ENCODE assay signal across 8 cellular contexts in genomic region chr1:225454733-225455132, GRCh38. TPM values are rescaled to one million over a fixed set of nuclear protein-coding genes. Genes with fewer than 3 reads are reported as not detected.
DNase-seq lines count a peak whose midpoint lies in the region; ATAC-seq and TF ChIP-seq lines count a peak whose summit lies in the region.

No MANE protein-coding gene starts in this region.

- TF ChIP-seq CTCF in Caco-2 (IDR thresholded peaks at IDR 0.05; ENCODE audit: insufficient read depth in 1 of 2, low read depth in 1 of 2, low read length in 1 of 2, severe bottlenecking in 1 of 2, unreplicated experiment in 1 of 2) = no peak
- TF ChIP-seq CTCF in activated CD8-positive, alpha-beta T cell treated with anti-CD3 and anti-CD28 coated beads for 36 hours (IDR thresholded peaks at IDR 0.05) = no peak
- TF ChIP-seq CTCF in fibroblast of lung (conservative IDR thresholded peaks at IDR 0.05 in 1 of 2, IDR thresholded peaks at IDR 0.05 in 1 of 2; ENCODE audit: low read depth in 1 of 2, low read length in 2 of 2) = no peak

- intact Hi-C loops in Caco-2 (cut with micrococcal nuclease; ENCODE audit: unreplicated experiment) = no loop called here
- intact Hi-C loops in activated CD8-positive, alpha-beta T cell treated with anti-CD3 and anti-CD28 coated beads for 36 hours (cut with micrococcal nuclease) = no loop called here

- H3K9me3 ChIP-seq in Caco-2 (peaks cover 4% of the 10 kb centered on the region; the same call in 1 of the 2 replicates), fibroblast of lung (ENCODE audit: control insufficient read depth, insufficient read depth, low read depth, low read length) (no peaks in the 10 kb centered on the region)

- no TSS peak for BruUV-seq in Caco-2 (replicated peaks; lab: Mats Ljungman, UMichigan)

- H3K27ac Mint-ChIP-seq in Caco-2 (ENCODE audit: unreplicated experiment) = peak overlapping the region; percentile 33
- peak overlapping the region; percentile 71 for H3K27ac Mint-ChIP-seq in activated CD8-positive, alpha-beta T cell treated with anti-CD3 and anti-CD28 coated beads for 36 hours

- no peak overlapping the region for H3K4me2 ChIP-seq in fibroblast of lung (ENCODE audit: extremely low read depth, insufficient read depth, low read length)

- peak in 1 of 2 experiments; percentile 31 for DNase-seq in Caco-2
- peak; percentile 96 for DNase-seq in activated CD8-positive, alpha-beta T cell treated with anti-CD3 and anti-CD28 coated beads for 36 hours
- DNase-seq in fibroblast of lung (ENCODE audit: low read depth in 2 of 2) = peak; percentile 76 to 86
- peak; percentile 76 to 90 for DNase-seq in stimulated activated CD4-positive, alpha-beta T cell treated with anti-CD3 and anti-CD28 coated beads, Interleukin-2, amount 100 ng/mL, for 24 hours
- no peak for DNase-seq in SHP77 (lab: John Stamatoyannopoulos, UW)
- DNase-seq in mucosa of gallbladder (ENCODE audit: low spot score) = no peak

- H3K9me3 Mint-ChIP-seq in Caco-2 (ENCODE audit: unreplicated experiment) = peaks cover 10% of the 10 kb centered on the region
- H3K9me3 Mint-ChIP-seq in activated CD8-positive, alpha-beta T cell treated with anti-CD3 and anti-CD28 coated beads for 36 hours = no peaks in the 10 kb centered on the region

- no peak overlapping the region for H2AFZ ChIP-seq in fibroblast of lung (ENCODE audit: low read length)

- H3K9ac ChIP-seq in fibroblast of lung (ENCODE audit: insufficient read depth, low read length) = no peak overlapping the region

- H3K4me3 ChIP-seq in Caco-2 (ENCODE audit: low read depth, low read length) (no peak overlapping the region), fibroblast of lung (replicated peaks in 1 of 4; ENCODE audit: control extremely low read depth in 1 of 4, insufficient read depth in 1 of 4, low read depth in 3 of 4, low read length in 4 of 4) (no peak overlapping the region)

- H3K27me3 Mint-ChIP-seq in Caco-2 (ENCODE audit: insufficient read depth, unreplicated experiment) = no peaks in the 10 kb centered on the region
- no peaks in the 10 kb centered on the region for H3K27me3 Mint-ChIP-seq in activated CD8-positive, alpha-beta T cell treated with anti-CD3 and anti-CD28 coated beads for 36 hours

- POLR2A ChIA-PET in Caco-2 (lab: Charles Lee) = no interaction called here
- POLR2A ChIA-PET in activated CD8-positive, alpha-beta T cell treated with anti-CD3 and anti-CD28 coated beads for 36 hours (lab: Charles Lee) = interaction anchor here (1.3 to 2.3 kb wide), 6 partner anchors 10 to 28 kb away, joined by 3 to 17 read pairs (median 5); partner anchors contain the start of gene LBR

- no peak overlapping the region for H3K27ac ChIP-seq in fibroblast of lung (ENCODE audit: insufficient read depth, low read length)

- H4K20me1 ChIP-seq in fibroblast of lung (ENCODE audit: control insufficient read depth, extremely low read depth, insufficient read depth, low read length) = no peaks in the 10 kb centered on the region

- H3K4me1 Mint-ChIP-seq in Caco-2 (ENCODE audit: low read depth, unreplicated experiment) = peaks cover 13% of the 10 kb centered on the region
- peaks cover 42% of the 10 kb centered on the region for H3K4me1 Mint-ChIP-seq in activated CD8-positive, alpha-beta T cell treated with anti-CD3 and anti-CD28 coated beads for 36 hours (ENCODE audit: low read depth)

- H3K4me3 Mint-ChIP-seq in Caco-2 (ENCODE audit: unreplicated experiment) = no peak overlapping the region
- peak overlapping the region; percentile 34 for H3K4me3 Mint-ChIP-seq in activated CD8-positive, alpha-beta T cell treated with anti-CD3 and anti-CD28 coated beads for 36 hours

- CTCF ChIA-PET in Caco-2 (lab: Charles Lee) = interaction anchor here (1.5 kb wide), 1 partner anchor 13 kb away, joined by 3 read pairs; no protein-coding TSS in a partner anchor
- CTCF ChIA-PET in activated CD8-positive, alpha-beta T cell treated with anti-CD3 and anti-CD28 coated beads for 36 hours (lab: Charles Lee) = interaction anchor here (0.6 to 2.4 kb wide), 9 partner anchors 10 to 1838 kb away, joined by 3 to 11 read pairs (median 4); no protein-coding TSS in a partner anchor

- H3K36me3 Mint-ChIP-seq in Caco-2 (ENCODE audit: insufficient read depth, unreplicated experiment) = peaks cover 4% of the 10 kb centered on the region
- H3K36me3 Mint-ChIP-seq in activated CD8-positive, alpha-beta T cell treated with anti-CD3 and anti-CD28 coated beads for 36 hours (ENCODE audit: low read depth) = no peaks in the 10 kb centered on the region

- H3K36me3 ChIP-seq in Caco-2 (ENCODE audit: control insufficient read depth, insufficient read depth, low read length) (no peaks in the 10 kb centered on the region), fibroblast of lung (ENCODE audit: control insufficient read depth, insufficient read depth, low read length) (no peaks in the 10 kb centered on the region)

- H3K4me1 ChIP-seq in Caco-2 = 0 out of 2 replicates have a peak, but pooled peaks cover 4% of the 10 kb centered on the region
- H3K4me1 ChIP-seq in fibroblast of lung (ENCODE audit: control insufficient read depth, extremely low read depth, insufficient read depth, low read length) = peaks cover 10% of the 10 kb centered on the region

- ATAC-seq in HG03575 (IDR thresholded peaks at IDR 0.05; ENCODE audit: extremely low read depth, insufficient number of reproducible peaks, low FRiP score, unreplicated experiment) (peak; percentile 49), GM21528 (IDR thresholded peaks at IDR 0.05; ENCODE audit: low FRiP score, unreplicated experiment) (no peak)
- peak; percentile 97 for ATAC-seq in activated CD8-positive, alpha-beta T cell treated with anti-CD3 and anti-CD28 coated beads for 36 hours

- H3K27me3 ChIP-seq in Caco-2 (replicated peaks; ENCODE audit: control insufficient read depth, insufficient read depth, low read length) = no peaks in the 10 kb centered on the region
- H3K27me3 ChIP-seq in fibroblast of lung (ENCODE audit: control insufficient read depth, insufficient read depth, low read length) = no peaks in the 10 kb centered on the region

- no peaks in the 10 kb centered on the region for H3K79me2 ChIP-seq in fibroblast of lung (ENCODE audit: control insufficient read depth, insufficient read depth, low read length)

RNA-seq across cellular contexts. Expression of gene LBR, which starts 26.9 kb away (rescaled TPM):
- total RNA-seq in Caco-2 (2022) = 127 and 149 TPM in 2 replicates
- total RNA-seq in activated CD8-positive, alpha-beta T cell treated with anti-CD3 and anti-CD28 coated beads for 36 hours = 100 to 1,000 TPM; 145 to 156 TPM
- total RNA-seq in fibroblast of lung = 33.9 and 39.5 TPM in 2 replicates
- 34.1 and 39.0 TPM in 2 replicates for polyA plus RNA-seq in fibroblast of lung
- 19.5 and 23.9 TPM in 2 replicates for polyA plus RNA-seq in fibroblast of lung (2012)
- 30.4 and 41.9 TPM in 2 replicates for polyA minus RNA-seq in fibroblast of lung (ENCODE audit: low replicate concordance)
- 55.5 TPM for total RNA-seq in mucosa of gallbladder

Comparison
In these comparisons a context has a peak if more than half of its experiments do, and no peak if none do; other contexts are left out.
1. DNase-seq: peak in activated CD8-positive, alpha-beta T cell treated with anti-CD3 and anti-CD28 coated beads for 36 hours (single experiment), fibroblast of lung (2 of 2) and stimulated activated CD4-positive, alpha-beta T cell treated with anti-CD3 and anti-CD28 coated beads, Interleukin-2, amount 100 ng/mL, for 24 hours (2 of 2); none in SHP77 (0 of 2) and mucosa of gallbladder (single experiment).